24 cellular contexts compared by ENCODE assay signal in the genomic region with DNA sequence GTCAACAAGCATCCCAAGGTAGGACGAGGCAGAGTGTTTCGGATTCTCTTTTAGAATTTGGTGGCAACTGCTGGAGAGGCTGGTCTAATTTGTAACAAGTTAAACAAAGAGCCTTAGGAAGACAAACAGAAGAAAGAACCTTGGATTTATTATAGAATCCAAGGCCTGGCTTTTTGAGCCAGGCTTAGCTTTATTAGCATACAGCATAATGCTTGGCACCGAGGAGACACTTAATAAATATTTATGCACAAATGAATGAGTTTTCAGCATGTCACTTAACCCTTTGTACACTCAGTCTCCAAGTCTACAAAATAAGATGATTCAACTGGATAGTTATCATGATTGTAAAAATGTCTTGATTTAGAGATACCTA.
"Had no signal": no experiment of that assay in that cellular context is flagged by ENCODE, and none has a peak within 500 bp of the region (broad histone marks: within the 10 kb centered on the region; RNA-seq: fewer than 3 reads in every experiment).

No MANE protein-coding gene starts in this region.

- H3K4me1 Mint-ChIP-seq: activated naive CD8-positive, alpha-beta T cell treated with anti-CD3 and anti-CD28 coated beads, Interleukin-2, amount 50 U/mL, for 24 hours; natural killer cell had no signal

- H3K36me3 ChIP-seq: cardiac muscle cell, esophagus muscularis mucosa, left ventricle myocardium inferior, sigmoid colon, vagina, WERI-Rb-1 had no signal

- H3K4me1 ChIP-seq: sigmoid colon, vagina had no signal

- DNase-seq: activated CD4-positive, alpha-beta T cell treated with anti-CD3 and anti-CD28 coated beads, Interleukin-2, amount 50 U/mL, for 1 hour; activated CD4-positive, CD25-positive, alpha-beta regulatory T cell treated with anti-CD3 and anti-CD28 coated beads, Interleukin-2, amount 50 U/mL, for 72 hours; activated CD8-positive, alpha-beta T cell treated with anti-CD3 and anti-CD28 coated beads, Interleukin-2, amount 10 ng/mL, durations not matched to agents 7 days and 5 days; activated gamma-delta T cell; activated naive CD4-positive, alpha-beta T cell treated with anti-CD3 and anti-CD28 coated beads, Interleukin-2, amount 50 U/mL, for 16 hours; activated naive CD8-positive, alpha-beta T cell treated with anti-CD3 and anti-CD28 coated beads, Interleukin-2, amount 50 U/mL, for 24 hours; dermis blood vessel endothelial cell; effector memory CD8-positive, alpha-beta T cell; hippocampal formation; left ventricle myocardium inferior; mammary epithelial cell; midbrain; natural killer cell; posterior cingulate gyrus; stimulated activated CD4-positive, alpha-beta T cell treated with anti-CD3 and anti-CD28 coated beads, Interleukin-2, amount 100 ng/mL, for 48 hours; stimulated activated CD8-positive, alpha-beta memory T cell treated with anti-CD3 and anti-CD28 coated beads, Interleukin-4, amount 100 ng/mL, for 48 hours; stimulated activated naive B cell treated with anti-CD40 and anti-IgM and Interleukin-4, amounts not matched to agents 10 μg/mL and 1 μg/mL and 100 μg/mL, for 72 hours had no signal

- H3K9me3 Mint-ChIP-seq: activated naive CD8-positive, alpha-beta T cell treated with anti-CD3 and anti-CD28 coated beads, Interleukin-2, amount 50 U/mL, for 24 hours; activated T-helper 1 cell treated with anti-CD3 and anti-CD28 coated beads, Interleukin-12 subunit alpha, Interleukin-12 subunit beta, Interleukin-2, Interleukin-4 antibody, amounts not matched to agents 30 ng/mL and 10 ng/mL and 1 ng/mL, durations not matched to agents 14 hours and 24 hours and 36 hours; effector memory CD8-positive, alpha-beta T cell; natural killer cell; type B pancreatic cell had no signal

- H3K27me3 ChIP-seq: cardiac muscle cell, esophagus muscularis mucosa, sigmoid colon, vagina had no signal

- H3K4me3 ChIP-seq: cardiac muscle cell, esophagus muscularis mucosa, left ventricle myocardium inferior, sigmoid colon, vagina had no signal

- H3K27ac Mint-ChIP-seq: activated CD8-positive, alpha-beta T cell treated with anti-CD3 and anti-CD28 coated beads, Interleukin-2, amount 10 ng/mL, durations not matched to agents 7 days and 5 days; activated naive CD8-positive, alpha-beta T cell treated with anti-CD3 and anti-CD28 coated beads, Interleukin-2, amount 50 U/mL, for 24 hours; activated T-helper 1 cell treated with anti-CD3 and anti-CD28 coated beads, Interleukin-12 subunit alpha, Interleukin-12 subunit beta, Interleukin-2, Interleukin-4 antibody, amounts not matched to agents 30 ng/mL and 10 ng/mL and 1 ng/mL, durations not matched to agents 14 hours and 24 hours and 36 hours; effector memory CD8-positive, alpha-beta T cell; natural killer cell; stimulated activated naive B cell treated with anti-CD40 and anti-IgM and Interleukin-4, amounts not matched to agents 10 μg/mL and 1 μg/mL and 100 μg/mL, for 72 hours; type B pancreatic cell had no signal

- H3K27ac ChIP-seq: cardiac muscle cell, esophagus muscularis mucosa, left ventricle myocardium inferior, sigmoid colon, vagina, WERI-Rb-1 had no signal

- H3K4me3 Mint-ChIP-seq: activated CD8-positive, alpha-beta T cell treated with anti-CD3 and anti-CD28 coated beads, Interleukin-2, amount 10 ng/mL, durations not matched to agents 7 days and 5 days; activated naive CD8-positive, alpha-beta T cell treated with anti-CD3 and anti-CD28 coated beads, Interleukin-2, amount 50 U/mL, for 24 hours; activated T-helper 1 cell treated with anti-CD3 and anti-CD28 coated beads, Interleukin-12 subunit alpha, Interleukin-12 subunit beta, Interleukin-2, Interleukin-4 antibody, amounts not matched to agents 30 ng/mL and 10 ng/mL and 1 ng/mL, durations not matched to agents 14 hours and 24 hours and 36 hours; effector memory CD8-positive, alpha-beta T cell; natural killer cell; stimulated activated naive B cell treated with anti-CD40 and anti-IgM and Interleukin-4, amounts not matched to agents 10 μg/mL and 1 μg/mL and 100 μg/mL, for 72 hours; type B pancreatic cell had no signal

- H3K9me3 ChIP-seq: esophagus muscularis mucosa, left ventricle myocardium inferior, sigmoid colon, vagina had no signal

- H3K36me3 Mint-ChIP-seq: natural killer cell; stimulated activated naive B cell treated with anti-CD40 and anti-IgM and Interleukin-4, amounts not matched to agents 10 μg/mL and 1 μg/mL and 100 μg/mL, for 72 hours; type B pancreatic cell had no signal
